Comparison of ENCODE assay signal across 1 cellular context in the genomic region with DNA sequence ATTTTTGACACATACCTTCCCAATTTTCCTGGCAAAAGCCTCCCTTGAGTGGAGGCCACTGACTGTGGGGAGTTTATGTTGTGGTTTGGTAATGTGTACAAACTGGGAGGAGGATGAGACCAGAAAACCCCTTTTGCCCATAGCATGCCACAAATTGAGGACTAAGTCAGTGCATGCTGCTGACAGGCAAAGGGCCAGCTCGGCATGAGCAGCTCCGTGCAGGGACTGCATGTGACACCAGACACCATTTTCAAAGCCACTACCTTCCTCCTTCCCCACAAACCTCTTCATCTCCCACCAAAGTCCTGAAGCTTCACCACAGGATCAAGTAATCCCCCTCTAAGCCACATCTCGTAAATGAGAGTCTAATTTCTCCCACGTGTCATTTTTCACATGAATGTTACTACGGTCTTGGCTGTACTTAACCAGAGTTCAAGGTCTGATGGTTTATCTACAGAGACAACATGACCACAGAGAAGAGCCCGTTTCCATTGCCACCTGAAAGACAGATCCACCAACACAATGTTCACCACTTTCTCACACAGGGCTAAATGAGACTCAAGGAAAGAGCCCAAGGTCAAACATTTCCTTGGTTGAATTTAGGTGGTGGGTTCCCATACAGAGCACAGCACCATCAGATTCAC.
TF ChIP-seq lines count a peak whose summit lies in the region.

No MANE protein-coding gene starts in this region.

TF ChIP-seq in HepG2, 621 proteins besides CTCF, POLR2A, EP300 and RAD21 (continued from another document):
- TF ChIP-seq, protein P1, sequence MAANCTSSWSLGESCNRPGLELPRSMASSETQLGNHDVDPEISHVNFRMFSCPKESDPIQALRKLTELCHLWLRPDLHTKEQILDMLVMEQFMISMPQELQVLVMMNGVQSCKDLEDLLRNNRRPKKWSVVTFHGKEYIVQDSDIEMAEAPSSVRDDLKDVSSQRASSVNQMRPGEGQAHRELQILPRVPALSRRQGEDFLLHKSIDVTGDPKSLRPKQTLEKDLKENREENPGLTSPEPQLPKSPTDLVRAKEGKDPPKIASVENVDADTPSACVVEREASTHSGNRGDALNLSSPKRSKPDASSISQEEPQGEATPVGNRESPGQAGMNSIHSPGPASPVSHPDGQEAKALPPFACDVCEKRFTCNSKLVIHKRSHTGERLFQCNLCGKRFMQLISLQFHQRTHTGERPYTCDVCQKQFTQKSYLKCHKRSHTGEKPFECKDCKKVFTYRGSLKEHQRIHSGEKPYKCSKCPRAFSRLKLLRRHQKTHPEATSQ (CRISPR knock-in tag; IDR thresholded peaks at IDR 0.05; ENCODE audit: borderline replicate concordance), result no peak
- TF ChIP-seq JDP2 (CRISPR knock-in tag; IDR thresholded peaks at IDR 0.05; ENCODE audit: borderline replicate concordance) (no peak), TOPORS (CRISPR knock-in tag; IDR thresholded peaks at IDR 0.05) (no peak), SRY (CRISPR knock-in tag; IDR thresholded peaks at IDR 0.05) (no peak), PHB2 (IDR thresholded peaks at IDR 0.05; ENCODE audit: partially characterized antibody) (no peak)
- TF ChIP-seq, protein P2, sequence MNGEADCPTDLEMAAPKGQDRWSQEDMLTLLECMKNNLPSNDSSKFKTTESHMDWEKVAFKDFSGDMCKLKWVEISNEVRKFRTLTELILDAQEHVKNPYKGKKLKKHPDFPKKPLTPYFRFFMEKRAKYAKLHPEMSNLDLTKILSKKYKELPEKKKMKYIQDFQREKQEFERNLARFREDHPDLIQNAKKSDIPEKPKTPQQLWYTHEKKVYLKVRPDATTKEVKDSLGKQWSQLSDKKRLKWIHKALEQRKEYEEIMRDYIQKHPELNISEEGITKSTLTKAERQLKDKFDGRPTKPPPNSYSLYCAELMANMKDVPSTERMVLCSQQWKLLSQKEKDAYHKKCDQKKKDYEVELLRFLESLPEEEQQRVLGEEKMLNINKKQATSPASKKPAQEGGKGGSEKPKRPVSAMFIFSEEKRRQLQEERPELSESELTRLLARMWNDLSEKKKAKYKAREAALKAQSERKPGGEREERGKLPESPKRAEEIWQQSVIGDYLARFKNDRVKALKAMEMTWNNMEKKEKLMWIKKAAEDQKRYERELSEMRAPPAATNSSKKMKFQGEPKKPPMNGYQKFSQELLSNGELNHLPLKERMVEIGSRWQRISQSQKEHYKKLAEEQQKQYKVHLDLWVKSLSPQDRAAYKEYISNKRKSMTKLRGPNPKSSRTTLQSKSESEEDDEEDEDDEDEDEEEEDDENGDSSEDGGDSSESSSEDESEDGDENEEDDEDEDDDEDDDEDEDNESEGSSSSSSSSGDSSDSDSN (CRISPR knock-in tag; IDR thresholded peaks at IDR 0.05), result no peak
